28 cellular contexts compared by ENCODE assay signal in the genomic region with DNA sequence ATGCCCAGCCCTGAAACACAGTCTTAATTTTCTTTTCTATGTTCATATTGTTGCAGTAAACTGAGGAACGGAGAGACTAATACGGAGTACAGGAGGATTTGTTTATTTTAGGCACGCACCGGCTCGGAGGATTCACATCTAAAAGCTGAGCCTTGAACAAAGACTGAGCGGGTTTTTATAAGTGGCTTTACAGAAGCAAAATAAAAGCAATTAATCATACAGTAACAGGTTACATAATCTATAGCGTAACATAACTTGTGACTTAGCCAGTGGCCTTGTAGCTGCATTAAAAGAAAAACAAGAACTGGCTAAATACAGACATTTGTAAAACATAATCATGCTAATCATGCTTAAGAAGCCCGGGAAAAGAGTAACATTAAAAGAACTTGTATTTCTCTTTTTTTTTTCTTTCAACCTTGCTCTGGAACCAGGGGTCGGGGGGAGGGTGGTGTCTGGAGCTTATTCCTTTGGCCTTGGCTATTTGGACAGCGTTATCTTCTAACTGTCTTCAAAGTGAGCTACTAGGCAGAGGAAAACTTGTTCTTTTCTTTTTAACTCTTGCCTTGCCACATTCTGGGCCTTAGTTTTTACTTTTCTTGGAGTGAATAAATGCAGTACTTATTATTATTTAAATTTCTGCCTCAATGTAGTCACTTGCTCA. TPM values are rescaled to one million over a fixed set of nuclear protein-coding genes. Genes with fewer than 3 reads are reported as not detected.
"Had no signal": no experiment of that assay in that cellular context is flagged by ENCODE, and none has a peak within 500 bp of the region (broad histone marks: within the 10 kb centered on the region; RNA-seq: fewer than 3 reads in every experiment).

No MANE protein-coding gene starts in this region.

- ATAC-seq: activated CD4-positive, alpha-beta T cell treated with anti-CD3 and anti-CD28 coated beads for 36 hours; activated T-cell treated with anti-CD3 and anti-CD28 coated beads, Interleukin-2, amount 50 U/mL, for 72 hours; stimulated activated naive B cell treated with anti-CD40 and anti-IgM and Interleukin-4, amounts not matched to agents 10 μg/mL and 1 μg/mL and 100 μg/mL, for 72 hours; upper lobe of right lung had no signal

- H3K27me3 Mint-ChIP-seq: activated CD4-positive, alpha-beta T cell treated with anti-CD3 and anti-CD28 coated beads for 36 hours; activated naive CD8-positive, alpha-beta T cell; progenitor cell of endocrine pancreas; stimulated activated naive B cell treated with anti-CD40 and anti-IgM and Interleukin-4, amounts not matched to agents 10 μg/mL and 1 μg/mL and 100 μg/mL, for 72 hours had no signal

- H3K27ac Mint-ChIP-seq: activated CD4-positive, alpha-beta T cell treated with anti-CD3 and anti-CD28 coated beads for 36 hours; activated naive CD8-positive, alpha-beta T cell; activated T-cell treated with anti-CD3 and anti-CD28 coated beads, Interleukin-2, amount 50 U/mL, for 72 hours; nephron; progenitor cell of endocrine pancreas; stimulated activated naive B cell treated with anti-CD40 and anti-IgM and Interleukin-4, amounts not matched to agents 10 μg/mL and 1 μg/mL and 100 μg/mL, for 72 hours had no signal

- H3K9me3 Mint-ChIP-seq: activated T-cell treated with anti-CD3 and anti-CD28 coated beads, Interleukin-2, amount 50 U/mL, for 72 hours; nephron; stimulated activated naive B cell treated with anti-CD40 and anti-IgM and Interleukin-4, amounts not matched to agents 10 μg/mL and 1 μg/mL and 100 μg/mL, for 72 hours had no signal

- H3K4me1 ChIP-seq: ascending aorta, left ventricle myocardium inferior, suprapubic skin, tibial artery, upper lobe of right lung had no signal

- DNase-seq: activated CD4-positive, alpha-beta T cell treated with anti-CD3 and anti-CD28 coated beads for 36 hours; activated CD4-positive, CD25-positive, alpha-beta regulatory T cell; activated naive CD4-positive, alpha-beta T cell treated with Interleukin-2 at 50 U/mL for 16 hours; activated T-cell treated with anti-CD3 and anti-CD28 coated beads for 4 hours; activated T-cell treated with anti-CD3 and anti-CD28 coated beads, Interleukin-2, amount 50 U/mL, for 72 hours; brain microvascular endothelial cell; central memory CD4-positive, alpha-beta T cell; dermis blood vessel endothelial cell; effector CD4-positive, alpha-beta T cell; esophagus squamous epithelium; glutamatergic neuron; islet precursor cell; left ventricle myocardium inferior; retina; stimulated activated CD4-positive, alpha-beta T cell treated with anti-CD3 and anti-CD28 coated beads, Interleukin-15, amount 100 ng/mL, for 24 hours; stimulated activated CD4-positive, alpha-beta T cell treated with anti-CD3 and anti-CD28 coated beads, Interleukin-2, amount 100 ng/mL, for 24 hours; stimulated activated naive B cell treated with anti-CD40 and anti-IgM and Interleukin-4, amounts not matched to agents 10 μg/mL and 1 μg/mL and 100 μg/mL, for 72 hours; stomach; SW 1271; tibial artery; upper lobe of right lung had no signal

- H3K27me3 ChIP-seq: ascending aorta, brain microvascular endothelial cell, esophagus squamous epithelium, stomach, suprapubic skin, tibial artery, upper lobe of right lung had no signal

- H3K4me3 ChIP-seq: ascending aorta, esophagus squamous epithelium, left ventricle myocardium inferior, lung, stomach, suprapubic skin, tibial artery, upper lobe of right lung had no signal

- H3K27ac ChIP-seq: ascending aorta, brain microvascular endothelial cell, epithelial cell of prostate, left ventricle myocardium inferior, stomach, suprapubic skin, tibial artery, upper lobe of right lung had no signal

- H3K4me3 Mint-ChIP-seq: activated CD4-positive, alpha-beta T cell treated with anti-CD3 and anti-CD28 coated beads for 36 hours; activated naive CD8-positive, alpha-beta T cell; activated T-cell treated with anti-CD3 and anti-CD28 coated beads, Interleukin-2, amount 50 U/mL, for 72 hours; nephron; stimulated activated naive B cell treated with anti-CD40 and anti-IgM and Interleukin-4, amounts not matched to agents 10 μg/mL and 1 μg/mL and 100 μg/mL, for 72 hours had no signal

- H3K9me3 ChIP-seq: ascending aorta, esophagus squamous epithelium, left ventricle myocardium inferior, stomach, suprapubic skin, tibial artery, upper lobe of right lung had no signal

- H3K4me1 Mint-ChIP-seq: activated CD4-positive, alpha-beta T cell treated with anti-CD3 and anti-CD28 coated beads for 36 hours; nephron; stimulated activated naive B cell treated with anti-CD40 and anti-IgM and Interleukin-4, amounts not matched to agents 10 μg/mL and 1 μg/mL and 100 μg/mL, for 72 hours had no signal

- H3K36me3 ChIP-seq: ascending aorta, brain microvascular endothelial cell, left ventricle myocardium inferior, suprapubic skin, tibial artery, upper lobe of right lung had no signal

RNA-seq across cellular contexts. Expression of a gene that starts 17.5 kb away (rescaled TPM):
- total RNA-seq: ascending aorta had no signal

RNA-seq across cellular contexts. Expression of a gene that starts 17.8 kb away (rescaled TPM):
- total RNA-seq: ascending aorta had no signal
